ENCODE assay signal across 8 cellular contexts in the genomic region with DNA sequence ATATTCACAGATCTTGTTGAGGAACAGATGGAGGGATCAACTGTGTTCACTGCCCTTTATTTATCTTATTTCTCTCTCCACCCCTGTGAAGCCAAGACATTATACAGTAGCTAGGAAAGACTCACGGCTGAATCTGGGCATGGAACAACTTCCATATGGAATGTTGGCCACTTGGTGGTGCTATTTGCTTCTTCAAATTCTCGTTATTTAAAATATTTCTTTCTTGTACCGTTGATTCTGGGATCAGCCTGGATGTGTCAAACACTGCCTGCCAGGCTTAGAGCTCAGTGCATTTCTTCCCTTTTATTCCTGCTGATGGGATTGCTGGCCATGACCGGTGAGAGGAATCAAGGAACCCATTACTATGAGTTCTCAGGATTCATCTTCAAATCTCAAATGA. TPM values are rescaled to one million over a fixed set of nuclear protein-coding genes. Genes with fewer than 3 reads are reported as not detected.
A peak's percentile ranks its signal among the peaks of the same experiment; 100 is the strongest.
DNase-seq lines count a peak whose midpoint lies in the region; ATAC-seq, FAIRE-seq and TF ChIP-seq lines count a peak whose summit lies in the region.

No MANE protein-coding gene starts in this region.

- ATAC-seq in GM12878: peak; percentile 54
- ATAC-seq in GM19023 (IDR thresholded peaks at IDR 0.05; ENCODE audit: unreplicated experiment): no peak

- intact Hi-C loops in GM12878 (cut with micrococcal nuclease; ENCODE audit: unreplicated experiment): loop anchor here (1.0 to 2.0 kb wide), 2 partner anchors 417 to 542 kb away; no protein-coding TSS in a partner anchor

- TF ChIP-seq CTCF in C4-2B (conservative IDR thresholded peaks at IDR 0.05) (peak; percentile 62), GM12878 (IDR thresholded peaks at IDR 0.05 in 2 of 3, conservative IDR thresholded peaks at IDR 0.05 in 1 of 3; ENCODE audit: control insufficient read depth in 2 of 3, extremely low read depth in 1 of 3, insufficient read depth in 1 of 3, low read depth in 3 of 3, low read length in 3 of 3) (peak; percentile 42 to 54 (median 45); a peak in 4 of 6 replicates), hepatocyte (IDR thresholded peaks at IDR 0.05; ENCODE audit: poor library complexity) (peak; percentile 76)

- no TSS peak for BruUV-seq in GM12878 (replicated peaks; lab: Mats Ljungman, UMichigan)

- H2AFZ ChIP-seq in GM12878 (ENCODE audit: control insufficient read depth, low read depth, low read length) (no peak overlapping the region), hepatocyte (no peak overlapping the region)

- H3K4me3 ChIP-seq in GM12878: no peak overlapping the region
- no peak overlapping the region for H3K4me3 ChIP-seq in hepatocyte
- H3K4me3 ChIP-seq in small intestine (ENCODE audit: low read depth in 1 of 2, low read length in 2 of 2): no peak overlapping the region

- H3K27me3 ChIP-seq in GM12878 (replicated peaks in 1 of 2; ENCODE audit: control insufficient read depth in 2 of 2, insufficient read depth in 2 of 2, low read length in 1 of 2) (no peaks in the 10 kb centered on the region), hepatocyte (peaks cover 13% of the 10 kb centered on the region), small intestine (ENCODE audit: control insufficient read depth in 2 of 2, insufficient read depth in 2 of 2, low read length in 2 of 2) (no peaks in the 10 kb centered on the region)

- DNase-seq in GM19239 (ENCODE audit: insufficient read length, low spot score) (no peak), NCI-H460 (ENCODE audit: extremely low read depth, low read depth) (peak; percentile 23), GM12878 (ENCODE audit: low read depth, low spot score) (no peak), hepatocyte (ENCODE audit: low spot score) (peak; percentile 72), small intestine (peak; percentile 61), NK-92 (lab: John Stamatoyannopoulos, UW; ENCODE audit: unreplicated experiment) (no peak)

- TF ChIP-seq RAD21 in GM12878 (IDR thresholded peaks at IDR 0.05; ENCODE audit: insufficient read depth, low read depth, low read length): peak; percentile 49; the same call in 1 of the 2 replicates

- no peaks in the 10 kb centered on the region for H3K9me3 ChIP-seq in GM12878 (replicated peaks; ENCODE audit: control insufficient read depth, insufficient read depth, low read length)
- H3K9me3 ChIP-seq in hepatocyte (ENCODE audit: low read depth): no peaks in the 10 kb centered on the region
- no peaks in the 10 kb centered on the region for H3K9me3 ChIP-seq in small intestine (ENCODE audit: control insufficient read depth, low read depth)

- no peak overlapping the region for H3K9ac ChIP-seq in GM12878 (ENCODE audit: control insufficient read depth, insufficient read depth, low read length)

- RAD21 ChIA-PET in GM12878 (lab: Charles Lee; ENCODE audit: unreplicated experiment): interaction anchor here (0.8 to 3.0 kb wide), 19 partner anchors 10 to 729 kb away, joined by 3 to 50 read pairs (median 4); no protein-coding TSS in a partner anchor

- CTCF ChIA-PET in GM12878 (lab: Yijun Ruan, JAX): interaction anchor here (0.7 to 5.6 kb wide), 48 partner anchors 8 to 581 kb away, joined by 3 to 87 read pairs (median 4); no protein-coding TSS in a partner anchor

- SMC1A ChIA-PET in GM12878 (lab: Charles Lee; ENCODE audit: uncharacterized antibody, unreplicated experiment): interaction anchor here (0.6 to 3.8 kb wide), 33 partner anchors 9 to 541 kb away, joined by 3 to 42 read pairs (median 4); no protein-coding TSS in a partner anchor

- H3K4me2 ChIP-seq in GM12878 (ENCODE audit: control insufficient read depth, insufficient read depth) (no peak overlapping the region), hepatocyte (no peak overlapping the region)

- H4K20me1 ChIP-seq in GM12878 (ENCODE audit: control insufficient read depth, insufficient read depth) (no peaks in the 10 kb centered on the region), hepatocyte (ENCODE audit: insufficient read depth, poor library complexity, severe bottlenecking) (no peaks in the 10 kb centered on the region)

- no peaks in the 10 kb centered on the region for H3K4me1 ChIP-seq in GM12878 (ENCODE audit: control insufficient read depth, insufficient read depth, low read length)
- no peaks in the 10 kb centered on the region for H3K4me1 ChIP-seq in hepatocyte (ENCODE audit: insufficient read depth)
- H3K4me1 ChIP-seq in small intestine (ENCODE audit: control insufficient read depth in 2 of 2, insufficient read depth in 1 of 2, low read depth in 1 of 2, low read length in 1 of 2): no peaks in the 10 kb centered on the region

- TF ChIP-seq EP300 in GM12878 (IDR thresholded peaks at IDR 0.05; ENCODE audit: borderline replicate concordance in 1 of 2, control insufficient read depth in 1 of 2, low read depth in 2 of 2, low read length in 2 of 2): no peak

- TF ChIP-seq POLR2A in GM12878 (IDR thresholded peaks at IDR 0.05; ENCODE audit: low read depth, low read length): no peak

- no peaks in the 10 kb centered on the region for H3K36me3 ChIP-seq in GM12878 (ENCODE audit: control insufficient read depth in 2 of 2, insufficient read depth in 2 of 2, low read length in 1 of 2)
- no peaks in the 10 kb centered on the region for H3K36me3 ChIP-seq in hepatocyte (replicated peaks; ENCODE audit: insufficient read depth, low read depth)
- no peaks in the 10 kb centered on the region for H3K36me3 ChIP-seq in small intestine (ENCODE audit: control insufficient read depth in 2 of 2, insufficient read depth in 2 of 2, low read length in 2 of 2)

- no peaks in the 10 kb centered on the region for H3K9me2 ChIP-seq in hepatocyte (replicated peaks; ENCODE audit: insufficient read depth)

- H3K27ac ChIP-seq in C4-2B: no peak overlapping the region
- H3K27ac ChIP-seq in GM12878 (ENCODE audit: control insufficient read depth, insufficient read depth): no peak overlapping the region
- no peak overlapping the region for H3K27ac ChIP-seq in hepatocyte
- no peak overlapping the region for H3K27ac ChIP-seq in small intestine (ENCODE audit: low read depth in 1 of 2, low read length in 1 of 2)

- POLR2A ChIA-PET in GM12878 (lab: Charles Lee): no interaction called here

- in situ Hi-C loops in GM12878 (cut with MboI): loop anchor here (10.0 kb wide), 2 partner anchors 413 to 543 kb away; no protein-coding TSS in a partner anchor

- H3K79me2 ChIP-seq in GM12878 (ENCODE audit: control insufficient read depth, insufficient read depth, low read length) (no peaks in the 10 kb centered on the region), hepatocyte (no peaks in the 10 kb centered on the region)

- FAIRE-seq in GM19239 (lab: Jason Lieb, UNC) (peak; percentile 49), GM12878 (lab: Jason Lieb, UNC) (peak; percentile 27), small intestine (lab: Jason Lieb, UNC) (no peak)

- 2% methylated on average over 4 of the region's 4 CpGs for WGBS in GM12878 (ENCODE audit: insufficient coverage, insufficient replicate concordance, low lambda C conversion rate, missing lambda C conversion rate)
- 2% methylated on average over 4 of the region's 4 CpGs for WGBS in hepatocyte (ENCODE audit: low lambda C conversion rate, missing lambda C conversion rate)
- WGBS in small intestine, 3 donors: 4 to 8% (median 7%) methylated on average over 4 of the region's 4 CpGs

TF ChIP-seq in GM12878, 131 proteins besides CTCF, POLR2A, EP300 and RAD21 (continues in another document):
- TF ChIP-seq ESRRA (IDR thresholded peaks at IDR 0.05; ENCODE audit: low read length): no peak

RNA-seq across cellular contexts. Expression of a gene that starts 17.5 kb away (rescaled TPM):
- not detected in 2 replicates for total RNA-seq in NCI-H460 (2014; rRNA removed; shearing (Covaris generic))
- not detected in 2 replicates for polyA plus RNA-seq in NCI-H460 (2014; cell fraction: nucleus; rRNA removed)
- total RNA-seq in GM12878 (2013; cell fraction: nucleolus; rRNA removed): 0.13 and 0.20 TPM in 2 replicates
- total RNA-seq in GM12878 (2014; rRNA removed) (not detected in 2 replicates), GM12878 (2014; rRNA removed; fragmentation: Illumina TruSeq; extraction: Trizol) (not detected in 2 replicates), GM12878 (2021) (0.18 TPM in 1 of 2 replicates, not detected in the other), hepatocyte (2.1 and 2.4 TPM in 2 replicates)
- polyA plus RNA-seq in GM12878 (2011; ENCODE audit: low read depth): not detected
- polyA plus RNA-seq in GM12878 (2011; rRNA removed) (not detected in 2 replicates), GM12878 (2014; fragmentation: Illumina TruSeq; extraction: Trizol) (not detected in 2 replicates), GM12878 (2014; fragmentation: Nextera tagmentation; extraction: Ambion mirVana) (not detected), GM12878 (2014; rRNA removed) (not detected in 2 replicates), GM12878 (2016; fragmentation: Nextera tagmentation; extraction: Ambion mirVana) (not detected), hepatocyte (1.1 and 2.6 TPM in 2 replicates), small intestine (1 to 10 TPM in 1 of 3 donors, under 1 TPM in 2; 0.27 to 3.3 (median 0.45) TPM)
- 0.03 TPM in 1 of 2 replicates, not detected in the other for polyA plus RNA-seq in GM12878 (2011; cell fraction: cytosol; rRNA removed)
- not detected in 2 replicates for polyA plus RNA-seq in GM12878 (2011; cell fraction: nucleus; rRNA removed)
- not detected in 2 replicates for polyA plus RNA-seq in GM12878 (2012)
- polyA minus RNA-seq in GM12878 (2011; rRNA and poly(A)+ RNA removed): not detected in 2 replicates
- polyA minus RNA-seq in GM12878 (2011; cell fraction: cytosol; rRNA and poly(A)+ RNA removed): not detected in 2 replicates
- polyA minus RNA-seq in GM12878 (2011; cell fraction: nucleus; rRNA and poly(A)+ RNA removed): not detected in 2 replicates

RNA-seq across cellular contexts. Expression of a gene that starts 55.7 kb away (rescaled TPM):
- not detected in 2 replicates for total RNA-seq in NCI-H460 (2014; rRNA removed; shearing (Covaris generic))
- polyA plus RNA-seq in NCI-H460 (2014; cell fraction: nucleus; rRNA removed): not detected in 2 replicates
- 0.13 and 0.27 TPM in 2 replicates for total RNA-seq in GM12878 (2013; cell fraction: nucleolus; rRNA removed)
- total RNA-seq in GM12878 (2014; rRNA removed) (not detected in 2 replicates), GM12878 (2014; rRNA removed; fragmentation: Illumina TruSeq; extraction: Trizol) (not detected in 2 replicates), GM12878 (2021) (0.05 TPM in 1 of 2 replicates, not detected in the other), hepatocyte (0.07 TPM in 1 of 2 replicates, not detected in the other)
- polyA plus RNA-seq in GM12878 (2011; ENCODE audit: low read depth): not detected
- polyA plus RNA-seq in GM12878 (2011; rRNA removed) (0.03 TPM in 1 of 2 replicates, not detected in the other), GM12878 (2014; fragmentation: Illumina TruSeq; extraction: Trizol) (not detected in 2 replicates), GM12878 (2014; fragmentation: Nextera tagmentation; extraction: Ambion mirVana) (not detected), GM12878 (2014; rRNA removed) (not detected in 2 replicates), GM12878 (2016; fragmentation: Nextera tagmentation; extraction: Ambion mirVana) (not detected), hepatocyte (not detected in 2 replicates), small intestine (1 to 10 TPM in 1 of 3 donors, under 1 TPM in 2; 0.54 to 1.5 (median 0.67) TPM)
- polyA plus RNA-seq in GM12878 (2011; cell fraction: cytosol; rRNA removed): not detected in 2 replicates
- polyA plus RNA-seq in GM12878 (2011; cell fraction: nucleus; rRNA removed): not detected in 2 replicates
- not detected in 2 replicates for polyA plus RNA-seq in GM12878 (2012)
- polyA minus RNA-seq in GM12878 (2011; rRNA and poly(A)+ RNA removed): not detected in 2 replicates
- not detected in 2 replicates for polyA minus RNA-seq in GM12878 (2011; cell fraction: cytosol; rRNA and poly(A)+ RNA removed)
- not detected in 2 replicates for polyA minus RNA-seq in GM12878 (2011; cell fraction: nucleus; rRNA and poly(A)+ RNA removed)

Comparison
In these comparisons a context has a peak if more than half of its experiments do, and no peak if none do; other contexts are left out.
1. DNase-seq: peak in NCI-H460 (single experiment), hepatocyte (single experiment) and small intestine (single experiment); none in GM19239 (single experiment), GM12878 (single experiment) and NK-92 (single experiment).
2. Peak in every context shown above with its lines, with median percentiles within 50 percentile points of each other: CTCF ChIP-seq.